ENCODE assay signal across 15 cellular contexts in the genomic region with DNA sequence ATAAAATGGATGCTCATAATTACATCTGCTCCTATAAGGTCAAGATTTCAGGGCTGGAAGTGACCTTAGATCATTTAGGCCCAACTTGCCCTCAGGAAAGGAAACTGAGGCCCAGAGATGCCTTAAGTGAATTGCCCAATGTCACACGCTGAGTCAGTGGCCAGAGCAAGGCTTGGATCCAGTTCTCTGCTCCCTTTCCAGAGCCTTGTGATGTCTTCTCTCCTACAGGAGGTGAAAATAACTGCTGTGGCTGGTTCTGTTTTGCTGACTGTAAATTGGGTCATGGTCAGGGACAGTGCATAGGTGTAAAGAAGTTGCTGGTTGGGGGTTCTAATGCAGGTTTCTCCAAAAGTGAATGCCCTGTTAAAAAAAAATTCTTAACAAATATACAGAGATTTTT.
DNase-seq lines count a peak whose midpoint lies in the region; ATAC-seq and TF ChIP-seq lines count a peak whose summit lies in the region.
"Had no signal": no experiment of that assay in that cellular context is flagged by ENCODE, and none has a peak within 500 bp of the region (broad histone marks: within the 10 kb centered on the region; RNA-seq: fewer than 3 reads in every experiment).

No MANE protein-coding gene starts in this region.

- H2AFZ ChIP-seq in ACC112 (ENCODE audit: low read length, unreplicated experiment) (no peak overlapping the region), HCT116 (ENCODE audit: low read depth, low read length, poor library complexity, severe bottlenecking) (no peak overlapping the region)

- no peaks in the 10 kb centered on the region for H3K4me1 Mint-ChIP-seq in activated CD8-positive, alpha-beta memory T cell treated with anti-CD3 and anti-CD28 coated beads, Interleukin-2, amount 10 ng/mL, durations not matched to agents 7 days and 5 days
- H3K4me1 Mint-ChIP-seq: B cell, IgD-negative memory B cell had no signal

- H3K27ac ChIP-seq in ACC112 (ENCODE audit: low read depth, low read length): peak overlapping the region; percentile 56; the same call in 1 of the 2 replicates
- H3K27ac ChIP-seq in HCT116 (ENCODE audit: low read depth, low read length): no peak overlapping the region
- no peak overlapping the region for H3K27ac ChIP-seq in coronary artery

- H3K4me1 ChIP-seq in ACC112 (ENCODE audit: control insufficient read depth, insufficient read depth, low read length, unreplicated experiment) (peaks cover 40% of the 10 kb centered on the region), HCT116 (ENCODE audit: control insufficient read depth in 1 of 2, insufficient read depth in 2 of 2, low read length in 2 of 2) (peaks cover 8 to 22% of the 10 kb centered on the region in 2 experiments; a peak in 2 of 4 replicates)

- H4K20me1 ChIP-seq in HCT116 (ENCODE audit: insufficient read depth): peaks cover 37% of the 10 kb centered on the region; the same call in 1 of the 2 replicates

- peaks cover 32% of the 10 kb centered on the region for H3K79me2 ChIP-seq in ACC112 (ENCODE audit: control insufficient read depth, insufficient read depth, low read length, unreplicated experiment)
- peaks cover 100% of the 10 kb centered on the region for H3K79me2 ChIP-seq in HCT116 (ENCODE audit: insufficient read depth, low read length)

- H3K4me2 ChIP-seq in HCT116 (ENCODE audit: low read length): no peak overlapping the region

- H3K36me3 Mint-ChIP-seq in activated CD8-positive, alpha-beta memory T cell treated with anti-CD3 and anti-CD28 coated beads, Interleukin-2, amount 10 ng/mL, durations not matched to agents 7 days and 5 days: no peaks in the 10 kb centered on the region
- H3K36me3 Mint-ChIP-seq: IgD-negative memory B cell had no signal

- no peak for TF ChIP-seq POLR2A in HCT116 (IDR thresholded peaks at IDR 0.05; ENCODE audit: borderline replicate concordance, extremely low read depth, insufficient read depth, insufficient read length)

- no peaks in the 10 kb centered on the region for H3K9me3 ChIP-seq in HCT116 (ENCODE audit: control insufficient read depth in 1 of 2, insufficient read depth in 1 of 2, low read depth in 1 of 2, low read length in 2 of 2)

- CTCF ChIA-PET in HCT116 (lab: Charles Lee): no interaction called here
- CTCF ChIA-PET in activated CD8-positive, alpha-beta memory T cell treated with anti-CD3 and anti-CD28 coated beads, Interleukin-2, amount 10 ng/mL, durations not matched to agents 7 days and 5 days (lab: Charles Lee): interaction anchor here (0.6 kb wide), 1 partner anchor 1946 kb away, joined by 3 read pairs; no protein-coding TSS in a partner anchor

- BruUV-seq in HCT116 (replicated peaks; lab: Mats Ljungman, UMichigan): no TSS peak

- H3K27me3 ChIP-seq in ACC112 (ENCODE audit: insufficient read depth, low read length): no peaks in the 10 kb centered on the region
- no peaks in the 10 kb centered on the region for H3K27me3 ChIP-seq in HCT116 (ENCODE audit: insufficient read depth, low read length)

- intact Hi-C loops in HCT116 (cut with micrococcal nuclease) (no loop called here), sciatic nerve (cut with DNase I) (no loop called here)

- no peak overlapping the region for H3K4me3 ChIP-seq in ACC112 (ENCODE audit: low read depth, low read length)
- H3K4me3 ChIP-seq in HCT116 (replicated peaks in 1 of 2; ENCODE audit: low read depth in 1 of 2, low read length in 2 of 2): no peak overlapping the region
- no peak overlapping the region for H3K4me3 ChIP-seq in coronary artery

- DNase-seq in HCT116 (ENCODE audit: low read depth, low spot score) (no peak), coronary artery (ENCODE audit: low spot score) (peak; percentile 69), sciatic nerve (ENCODE audit: low spot score) (no peak)
- DNase-seq in activated CD8-positive, alpha-beta memory T cell treated with anti-CD3 and anti-CD28 coated beads, Interleukin-2, amount 10 ng/mL, durations not matched to agents 7 days and 5 days: no peak
- no peak for DNase-seq in activated CD4-positive, CD25-positive, alpha-beta regulatory T cell treated with anti-CD3 and anti-CD28 coated beads, Interleukin-2, amount 50 U/mL, for 72 hours
- DNase-seq: C1 segment of cervical spinal cord; CD4-positive, alpha-beta T cell; DMS79 treated with DMSO at 0.1 percent for 48 hours; EL; H7; KG1 had no signal

- no peak overlapping the region for H3K9ac ChIP-seq in HCT116 (ENCODE audit: low read length)

- TF ChIP-seq RAD21 in HCT116 (IDR thresholded peaks at IDR 0.05; ENCODE audit: low read depth): no peak

- no peak overlapping the region for H3K27ac Mint-ChIP-seq in activated CD8-positive, alpha-beta memory T cell treated with anti-CD3 and anti-CD28 coated beads, Interleukin-2, amount 10 ng/mL, durations not matched to agents 7 days and 5 days
- H3K27ac Mint-ChIP-seq: B cell; CD4-positive, alpha-beta T cell; IgD-negative memory B cell had no signal

- H3K4me3 Mint-ChIP-seq in activated CD8-positive, alpha-beta memory T cell treated with anti-CD3 and anti-CD28 coated beads, Interleukin-2, amount 10 ng/mL, durations not matched to agents 7 days and 5 days: no peak overlapping the region
- H3K4me3 Mint-ChIP-seq: B cell; CD4-positive, alpha-beta T cell; IgD-negative memory B cell had no signal

- no peaks in the 10 kb centered on the region for H3K9me3 Mint-ChIP-seq in activated CD8-positive, alpha-beta memory T cell treated with anti-CD3 and anti-CD28 coated beads, Interleukin-2, amount 10 ng/mL, durations not matched to agents 7 days and 5 days (ENCODE audit: low read depth)
- H3K9me3 Mint-ChIP-seq: CD4-positive, alpha-beta T cell; IgD-negative memory B cell had no signal

- H3K27me3 Mint-ChIP-seq in activated CD8-positive, alpha-beta memory T cell treated with anti-CD3 and anti-CD28 coated beads, Interleukin-2, amount 10 ng/mL, durations not matched to agents 7 days and 5 days: peaks cover 8% of the 10 kb centered on the region

- ATAC-seq in HCT116 (no peak), sciatic nerve (peak; percentile 35), GM21526 (IDR thresholded peaks at IDR 0.05; ENCODE audit: low FRiP score, unreplicated experiment) (no peak)
- ATAC-seq in activated CD8-positive, alpha-beta memory T cell treated with anti-CD3 and anti-CD28 coated beads, Interleukin-2, amount 10 ng/mL, durations not matched to agents 7 days and 5 days: no peak

- H3K36me3 ChIP-seq in ACC112 (ENCODE audit: insufficient read depth, low read length) (0 out of 2 replicates have a peak, but pooled peaks cover 6% of the 10 kb centered on the region), HCT116 (ENCODE audit: control insufficient read depth in 1 of 2, insufficient read depth in 2 of 2, low read length in 2 of 2) (peaks cover 43 to 55% of the 10 kb centered on the region in 2 experiments)

- no peak for TF ChIP-seq CTCF in HCT116 (IDR thresholded peaks at IDR 0.05 in 2 of 3, conservative IDR thresholded peaks at IDR 0.05 in 1 of 3; ENCODE audit: borderline replicate concordance in 1 of 3, insufficient read depth in 1 of 3, low read depth in 2 of 3, low read length in 2 of 3)
- no peak for TF ChIP-seq CTCF in coronary artery (IDR thresholded peaks at IDR 0.05)

- RAD21 ChIA-PET in HCT116 (lab: Charles Lee; ENCODE audit: low non-redundant PET in 1 of 2, low total read pairs in 2 of 2, uncharacterized antibody in 2 of 2, unreplicated experiment in 2 of 2): no interaction called here

- no peaks in the 10 kb centered on the region for H3K9me2 ChIP-seq in HCT116 (ENCODE audit: insufficient read depth)

- POLR2A ChIA-PET in HCT116 (lab: Charles Lee): interaction anchor here (0.9 kb wide), 1 partner anchor 8 kb away, joined by 3 read pairs; no protein-coding TSS in a partner anchor

TF ChIP-seq in HCT116, 20 proteins besides CTCF, POLR2A, EP300 and RAD21:
- TF ChIP-seq JUND (IDR thresholded peaks at IDR 0.05): no peak
- TF ChIP-seq TCF7L2 (IDR thresholded peaks at IDR 0.05; ENCODE audit: borderline replicate concordance, extremely low read depth, insufficient read depth, insufficient read length): no peak
- TF ChIP-seq POLR2AphosphoS5 (IDR thresholded peaks at IDR 0.05; ENCODE audit: low read depth, low read length): 0 out of 2 replicates have a peak, but pooled peaks have one; percentile 15
- TF ChIP-seq, protein P1, sequence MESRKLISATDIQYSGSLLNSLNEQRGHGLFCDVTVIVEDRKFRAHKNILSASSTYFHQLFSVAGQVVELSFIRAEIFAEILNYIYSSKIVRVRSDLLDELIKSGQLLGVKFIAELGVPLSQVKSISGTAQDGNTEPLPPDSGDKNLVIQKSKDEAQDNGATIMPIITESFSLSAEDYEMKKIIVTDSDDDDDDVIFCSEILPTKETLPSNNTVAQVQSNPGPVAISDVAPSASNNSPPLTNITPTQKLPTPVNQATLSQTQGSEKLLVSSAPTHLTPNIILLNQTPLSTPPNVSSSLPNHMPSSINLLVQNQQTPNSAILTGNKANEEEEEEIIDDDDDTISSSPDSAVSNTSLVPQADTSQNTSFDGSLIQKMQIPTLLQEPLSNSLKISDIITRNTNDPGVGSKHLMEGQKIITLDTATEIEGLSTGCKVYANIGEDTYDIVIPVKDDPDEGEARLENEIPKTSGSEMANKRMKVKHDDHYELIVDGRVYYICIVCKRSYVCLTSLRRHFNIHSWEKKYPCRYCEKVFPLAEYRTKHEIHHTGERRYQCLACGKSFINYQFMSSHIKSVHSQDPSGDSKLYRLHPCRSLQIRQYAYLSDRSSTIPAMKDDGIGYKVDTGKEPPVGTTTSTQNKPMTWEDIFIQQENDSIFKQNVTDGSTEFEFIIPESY (IDR thresholded peaks at IDR 0.05; ENCODE audit: extremely low read depth, insufficient replicate concordance, low read length): peak; percentile 4
